ENCODE assay signal across 8 cellular contexts in the genomic region with DNA sequence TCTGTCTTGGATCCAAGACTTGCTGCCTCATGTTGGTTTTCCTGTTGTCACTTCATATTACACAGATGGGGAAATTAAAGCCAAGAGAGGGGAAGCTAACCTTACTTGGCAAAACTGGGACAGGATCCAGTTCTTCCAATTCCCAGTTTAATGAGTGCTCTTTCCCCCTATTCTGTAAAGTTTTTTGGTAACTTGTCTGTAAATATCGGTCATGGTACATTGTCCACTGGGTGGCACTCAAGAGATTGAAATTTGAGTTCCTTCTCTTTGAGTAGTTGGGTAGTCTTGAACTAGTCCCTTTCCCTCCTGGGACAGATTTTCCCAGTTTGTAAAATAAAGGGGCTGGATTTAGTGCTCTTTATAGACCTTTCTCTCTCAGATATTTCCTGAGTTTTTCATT. TPM values are rescaled to one million over a fixed set of nuclear protein-coding genes. Genes with fewer than 3 reads are reported as not detected.
A peak's percentile ranks its signal among the peaks of the same experiment; 100 is the strongest.
DNase-seq lines count a peak whose midpoint lies in the region; ATAC-seq, FAIRE-seq and TF ChIP-seq lines count a peak whose summit lies in the region.

No MANE protein-coding gene starts in this region.

- TF ChIP-seq EP300 in SK-N-SH (IDR thresholded peaks at IDR 0.05; ENCODE audit: borderline replicate concordance in 1 of 2, low read depth in 1 of 2, low read length in 1 of 2), result no peak

- no peak overlapping the region for H3K4me3 Mint-ChIP-seq in glutamatergic neuron (ENCODE audit: unreplicated experiment)

- H3K27ac ChIP-seq in SK-N-SH (ENCODE audit: low read depth in 2 of 2, low read length in 1 of 2) (peak overlapping the region in 1 of 2 experiments; percentile 22; a peak in 1 of 4 replicates), thyroid gland (no peak overlapping the region)

- 16% methylated on average over 1 of the region's 1 CpG for WGBS in SK-N-SH (ENCODE audit: low lambda C conversion rate)
- 6 to 28% methylated on average over 1 of the region's 1 CpG for WGBS in thyroid gland, 2 donors

- H2AFZ ChIP-seq in SK-N-SH (ENCODE audit: low read depth), result no peak overlapping the region

- H3K4me1 ChIP-seq in SK-N-SH (ENCODE audit: control insufficient read depth in 1 of 2, insufficient read depth in 2 of 2, low read depth in 1 of 2, low read length in 1 of 2) (no peaks in the 10 kb centered on the region), thyroid gland (peaks cover 0 to 4% of the 10 kb centered on the region in 2 donors)

- H3K79me2 ChIP-seq in SK-N-SH (ENCODE audit: insufficient read depth), result no peaks in the 10 kb centered on the region; the same call in 1 of the 2 replicates

- TF ChIP-seq CTCF in D721Med (IDR thresholded peaks at IDR 0.05; ENCODE audit: insufficient read depth, missing control alignments) (peak; percentile 28), SK-N-SH (IDR thresholded peaks at IDR 0.05) (peak; percentile 64), glutamatergic neuron (IDR thresholded peaks at IDR 0.05; ENCODE audit: partially characterized antibody, unreplicated experiment) (peak; percentile 33), thyroid gland (IDR thresholded peaks at IDR 0.05) (peak in 3 of 6 experiments; percentile 30 to 42 (median 36))

- no peaks in the 10 kb centered on the region for H3K27me3 Mint-ChIP-seq in glutamatergic neuron (ENCODE audit: unreplicated experiment)

- H3K4me3 ChIP-seq in SK-N-SH (ENCODE audit: low read depth in 2 of 2, low read length in 1 of 2) (no peak overlapping the region), thyroid gland (replicated peaks in 1 of 3) (no peak overlapping the region)

- H3K27me3 ChIP-seq in SK-N-SH (ENCODE audit: insufficient read depth) (no peaks in the 10 kb centered on the region), thyroid gland (no peaks in the 10 kb centered on the region)

- no peak overlapping the region for H3K27ac Mint-ChIP-seq in glutamatergic neuron (ENCODE audit: unreplicated experiment)

- no peak overlapping the region for H3K4me2 ChIP-seq in SK-N-SH

- ATAC-seq in GM19452 (IDR thresholded peaks at IDR 0.05; ENCODE audit: unreplicated experiment) (no peak), GM21423 (IDR thresholded peaks at IDR 0.05; ENCODE audit: unreplicated experiment) (no peak)

- no peak overlapping the region for H3K9ac ChIP-seq in SK-N-SH

- H3K36me3 ChIP-seq in SK-N-SH (replicated peaks in 1 of 2; ENCODE audit: control insufficient read depth in 1 of 2, insufficient read depth in 2 of 2, low read length in 1 of 2) (peaks cover 0 to 11% of the 10 kb centered on the region in 2 experiments), thyroid gland (no peaks in the 10 kb centered on the region)

- FAIRE-seq in D721Med (lab: Jason Lieb, UNC), result no peak

- POLR2A ChIA-PET in HEK293T (lab: Yijun Ruan, JAX), result no interaction called here
- POLR2A ChIA-PET in SK-N-SH (lab: Yijun Ruan, JAX), result interaction anchor here (2.6 kb wide), 1 partner anchor 11 kb away, joined by 8 read pairs; no protein-coding TSS in a partner anchor

- no peaks in the 10 kb centered on the region for H3K9me3 Mint-ChIP-seq in glutamatergic neuron (ENCODE audit: unreplicated experiment)

- no peaks in the 10 kb centered on the region for H4K20me1 ChIP-seq in SK-N-SH (ENCODE audit: insufficient read depth)

- intact Hi-C loops in thyroid gland (cut with DNase I), result no loop called here

- no peaks in the 10 kb centered on the region for H3K9me3 ChIP-seq in SK-N-SH
- no peaks in the 10 kb centered on the region for H3K9me3 ChIP-seq in thyroid gland

- TF ChIP-seq POLR2A in thyroid gland (IDR thresholded peaks at IDR 0.05), result no peak

- no peaks in the 10 kb centered on the region for H3K4me1 Mint-ChIP-seq in glutamatergic neuron (ENCODE audit: low read depth, unreplicated experiment)

- H3K9me2 ChIP-seq in SK-N-SH, result no peaks in the 10 kb centered on the region

- no peak for DNase-seq in D721Med (ENCODE audit: insufficient read length, low spot score)
- peak; percentile 51 for DNase-seq in HEK293T (ENCODE audit: extremely low spot score)
- peak; percentile 18 for DNase-seq in SK-N-SH
- DNase-seq in glutamatergic neuron, result no peak
- peak; percentile 8 for DNase-seq in thyroid gland
- DNase-seq in activated CD4-positive, CD25-positive, alpha-beta regulatory T cell (lab: John Stamatoyannopoulos, UW), result no peak

- peak; percentile 49 for TF ChIP-seq RAD21 in SK-N-SH (IDR thresholded peaks at IDR 0.05; ENCODE audit: low read length)

- CTCF ChIA-PET in HEK293T (lab: Yijun Ruan, JAX), result interaction anchor here (1.0 to 1.1 kb wide), 2 partner anchors 10 to 528 kb away, joined by 3 to 10 read pairs; no protein-coding TSS in a partner anchor
- CTCF ChIA-PET in SK-N-SH (lab: Yijun Ruan, JAX), result interaction anchor here (0.7 to 2.1 kb wide), 5 partner anchors 35 to 765 kb away, joined by 3 to 6 read pairs (median 3); no protein-coding TSS in a partner anchor

- peaks cover 10% of the 10 kb centered on the region for H3F3A ChIP-seq in SK-N-SH (replicated peaks; ENCODE audit: insufficient read depth)

- H3K36me3 Mint-ChIP-seq in glutamatergic neuron (ENCODE audit: unreplicated experiment), result no peaks in the 10 kb centered on the region

TF ChIP-seq in HEK293T, 16 proteins besides CTCF, POLR2A, EP300 and RAD21:
- no peak for TF ChIP-seq SP1 (IDR thresholded peaks at IDR 0.05)

TF ChIP-seq in SK-N-SH, 30 proteins besides CTCF, POLR2A, EP300 and RAD21:
- TF ChIP-seq SMC3 (IDR thresholded peaks at IDR 0.05; ENCODE audit: low read depth, low read length), result peak; percentile 38; the same call in 1 of the 2 replicates
- no peak for TF ChIP-seq FOXJ3 (CRISPR knock-in tag; IDR thresholded peaks at IDR 0.05)

RNA-seq across cellular contexts. Expression of gene EOLA2, which starts 12.4 kb away (rescaled TPM):
- polyA plus RNA-seq in SK-N-SH (2012; rRNA removed), result 43.4 and 45.2 TPM in 2 replicates
- polyA plus RNA-seq in SK-N-SH (2012; cell fraction: cytosol; rRNA removed), result 33.0 and 41.1 TPM in 2 replicates
- polyA plus RNA-seq in SK-N-SH (2012; cell fraction: nucleus; rRNA removed), result 62.6 and 71.9 TPM in 2 replicates
- total RNA-seq in glutamatergic neuron (ENCODE audit: unreplicated experiment) (53.0 TPM), thyroid gland (10 to 100 TPM; 21.2 to 28.2 (median 25.9) TPM)

RNA-seq across cellular contexts. Expression of gene HSFX4, which starts 21.3 kb away (rescaled TPM):
- not detected in 2 replicates for polyA plus RNA-seq in SK-N-SH (2012; rRNA removed)
- polyA plus RNA-seq in SK-N-SH (2012; cell fraction: cytosol; rRNA removed), result not detected in 2 replicates
- not detected in 2 replicates for polyA plus RNA-seq in SK-N-SH (2012; cell fraction: nucleus; rRNA removed)
- total RNA-seq in glutamatergic neuron (ENCODE audit: unreplicated experiment) (not detected), thyroid gland (not detected)

Comparison
In these comparisons a context has a peak if more than half of its experiments do, and no peak if none do; other contexts are left out.
1. DNase-seq: peak in HEK293T (single experiment), SK-N-SH (single experiment) and thyroid gland (2 of 2); none in D721Med (single experiment), glutamatergic neuron (single experiment) and activated CD4-positive, CD25-positive, alpha-beta regulatory T cell (0 of 4).